Comparison of ENCODE assay signal across 10 cellular contexts in the genomic region with DNA sequence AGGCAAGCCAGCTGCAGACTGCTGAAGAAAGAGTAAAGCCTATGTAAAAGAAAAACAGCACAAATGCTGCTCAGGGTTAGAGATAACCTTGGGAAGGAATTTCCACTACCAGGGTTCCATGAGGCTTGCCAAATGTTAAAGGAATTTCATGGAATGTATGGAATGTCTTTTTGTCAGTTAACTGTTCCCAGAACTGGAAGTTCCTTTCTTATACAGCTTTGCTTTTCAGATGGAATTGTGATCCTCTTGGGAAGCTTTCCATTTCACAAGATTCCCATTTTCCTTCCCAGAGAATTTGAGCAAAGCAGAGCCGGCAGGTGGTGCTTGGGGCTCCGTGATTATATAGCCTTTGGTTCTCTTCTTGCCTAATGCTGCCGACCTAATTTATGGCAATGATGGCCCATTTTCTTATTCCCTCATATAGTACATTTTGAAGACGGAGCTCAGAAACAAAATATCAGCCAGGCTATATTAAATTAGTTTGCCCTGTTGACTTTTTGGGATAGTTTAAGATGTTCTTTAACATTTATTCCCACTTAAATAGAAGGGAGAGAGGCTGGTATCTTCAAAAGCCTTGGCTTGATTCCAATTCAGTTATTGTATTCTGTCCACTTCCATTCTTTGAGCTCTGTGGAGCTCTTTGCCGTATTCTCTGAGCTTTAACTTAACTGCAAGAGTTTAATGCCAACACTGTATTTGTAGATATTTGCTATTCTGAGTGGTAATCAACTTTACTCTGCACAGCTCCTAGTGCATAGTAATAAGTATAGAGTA.
DNase-seq lines count a peak whose midpoint lies in the region.
"Had no signal": no experiment of that assay in that cellular context is flagged by ENCODE, and none has a peak within 500 bp of the region (broad histone marks: within the 10 kb centered on the region; RNA-seq: fewer than 3 reads in every experiment).

No MANE protein-coding gene starts in this region.

- DNase-seq in AG20443 (ENCODE audit: low spot score), result peak; percentile 40
- peak; percentile 72 for DNase-seq in NCI-H1105 (lab: John Stamatoyannopoulos, UW)
- DNase-seq in dedifferentiated amniotic fluid mesenchymal stem cell (ENCODE audit: extremely low spot score), result peak; percentile 55
- DNase-seq in lung microvascular endothelial cell (ENCODE audit: low read depth in 2 of 2), result peak; percentile 46 to 64
- DNase-seq in activated naive CD4-positive, alpha-beta T cell treated with Interleukin-2 at 50 U/mL for 16 hours, result no peak
- DNase-seq in NCI-H2029 (lab: John Stamatoyannopoulos, UW), result no peak
- no peak for DNase-seq in NCI-H2081 treated with DMSO at 0.1 percent for 48 hours (lab: John Stamatoyannopoulos, UW)
- no peak for DNase-seq in stimulated activated CD8-positive, alpha-beta memory T cell treated with anti-CD3 and anti-CD28 coated beads, Interleukin-4, amount 100 ng/mL, for 48 hours
- DNase-seq: activated naive CD8-positive, alpha-beta T cell treated with anti-CD3 and anti-CD28 coated beads, Interleukin-2, amount 10 ng/mL, durations not matched to agents 7 days and 5 days; GDM1 had no signal

Comparison
In these comparisons a context has a peak if more than half of its experiments do, and no peak if none do; other contexts are left out.
1. DNase-seq: peak in AG20443 (single experiment), NCI-H1105 (single experiment), dedifferentiated amniotic fluid mesenchymal stem cell (single experiment) and lung microvascular endothelial cell (2 of 2); none in activated naive CD4-positive, alpha-beta T cell treated with Interleukin-2 at 50 U/mL for 16 hours (single experiment), NCI-H2029 (single experiment), NCI-H2081 treated with DMSO at 0.1 percent for 48 hours (single experiment) and stimulated activated CD8-positive, alpha-beta memory T cell treated with anti-CD3 and anti-CD28 coated beads, Interleukin-4, amount 100 ng/mL, for 48 hours (single experiment).